ENCODE assay signal across 11 cellular contexts in the genomic region with DNA sequence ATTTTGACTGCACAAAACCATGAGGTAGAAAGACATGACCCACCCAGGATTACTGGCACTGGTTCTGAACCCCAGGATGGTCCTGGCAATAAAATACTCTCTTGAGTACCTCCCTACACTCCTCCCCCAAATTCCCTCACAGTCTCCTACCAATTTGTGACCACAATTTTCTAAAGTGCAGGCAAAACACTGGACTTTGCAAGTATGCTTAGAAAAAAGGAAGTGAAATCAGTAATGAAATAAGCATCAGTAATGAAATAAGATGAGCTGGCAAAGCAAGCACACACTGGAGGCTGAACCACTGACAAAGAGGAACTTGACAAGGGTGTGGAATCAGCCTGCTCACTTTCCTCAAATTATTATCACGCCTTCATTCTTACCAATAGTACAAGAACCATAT.
DNase-seq lines count a peak whose midpoint lies in the region; ATAC-seq, FAIRE-seq and TF ChIP-seq lines count a peak whose summit lies in the region.
"Had no signal": no experiment of that assay in that cellular context is flagged by ENCODE, and none has a peak within 500 bp of the region (broad histone marks: within the 10 kb centered on the region; RNA-seq: fewer than 3 reads in every experiment).

No MANE protein-coding gene starts in this region.

- H2AFZ ChIP-seq in MM.1S (ENCODE audit: low read length): no peak overlapping the region

- ATAC-seq in GM19023 (IDR thresholded peaks at IDR 0.05; ENCODE audit: unreplicated experiment) (peak; percentile 99), HG02759 (IDR thresholded peaks at IDR 0.05; ENCODE audit: unreplicated experiment) (peak; percentile 98), mucosa of descending colon (peak; percentile 44)

- H3K79me2 ChIP-seq in MM.1S (ENCODE audit: low read length): no peaks in the 10 kb centered on the region

- no peak for TF ChIP-seq POLR2A in H54 (IDR thresholded peaks at IDR 0.05; ENCODE audit: low read depth, low read length)

- H4K20me1 ChIP-seq in MM.1S (ENCODE audit: insufficient read depth, low read length): no peaks in the 10 kb centered on the region

- H3F3A ChIP-seq in MM.1S (ENCODE audit: insufficient read depth, low read length): no peaks in the 10 kb centered on the region

- no peaks in the 10 kb centered on the region for H3K9me2 ChIP-seq in MM.1S (replicated peaks; ENCODE audit: insufficient read depth, low read length)

- no peak for TF ChIP-seq CTCF in MM.1S (IDR thresholded peaks at IDR 0.05; ENCODE audit: low read length)
- TF ChIP-seq CTCF in mucosa of descending colon (IDR thresholded peaks at IDR 0.05): no peak

- H3K4me1 ChIP-seq in MM.1S (ENCODE audit: low read length) (peaks cover 13% of the 10 kb centered on the region; the same call in 1 of the 2 replicates), mucosa of descending colon (ENCODE audit: low read depth) (no peaks in the 10 kb centered on the region)

- H3K4me3 ChIP-seq in MM.1S (ENCODE audit: low read length) (no peak overlapping the region), mucosa of descending colon (no peak overlapping the region), H7 (ENCODE audit: insufficient read depth, low read depth, low read length) (no peak overlapping the region)

- no peak overlapping the region for H3K9ac ChIP-seq in MM.1S (ENCODE audit: low read length)

- H3K36me3 ChIP-seq in MM.1S (replicated peaks; ENCODE audit: insufficient read depth, low read length) (no peaks in the 10 kb centered on the region), mucosa of descending colon (ENCODE audit: low read depth) (no peaks in the 10 kb centered on the region), H7 (replicated peaks; ENCODE audit: control insufficient read depth, insufficient read depth, low read length) (no peaks in the 10 kb centered on the region)
- H3K36me3 ChIP-seq: WERI-Rb-1 had no signal

- DNase-seq in MM.1S (peak; percentile 47), mucosa of descending colon (peak in 1 of 3 donors; percentile 8), H54 (ENCODE audit: insufficient read length, low spot score) (no peak), NCI-H1694 (lab: John Stamatoyannopoulos, UW) (no peak), ecto neural progenitor cell (ENCODE audit: low spot score) (no peak), H7 (no peak)
- DNase-seq: NCI-H1417 treated with DMSO at 0.1 percent for 48 hours, WERI-Rb-1 had no signal

- H3K27me3 ChIP-seq in MM.1S (replicated peaks; ENCODE audit: insufficient read depth, low read length): no peaks in the 10 kb centered on the region
- no peaks in the 10 kb centered on the region for H3K27me3 ChIP-seq in H7 (ENCODE audit: control insufficient read depth, insufficient read depth, low read length)

- H3K27ac ChIP-seq in MM.1S (ENCODE audit: low read length): no peak overlapping the region
- H3K27ac ChIP-seq: WERI-Rb-1 had no signal

- H3K9me3 ChIP-seq in MM.1S (replicated peaks; ENCODE audit: insufficient read depth, low read length) (no peaks in the 10 kb centered on the region), mucosa of descending colon (no peaks in the 10 kb centered on the region)

- no peak for FAIRE-seq in H54 (lab: Jason Lieb, UNC)
- FAIRE-seq: islet of Langerhans had no signal

- H3K4me2 ChIP-seq in MM.1S (ENCODE audit: low read depth, low read length): no peak overlapping the region

- intact Hi-C loops in mucosa of descending colon (cut with DNase I, micrococcal nuclease): no loop called here

Comparison
In these comparisons a context has a peak if more than half of its experiments do, and no peak if none do; other contexts are left out.
1. ATAC-seq: peak in every context shown above with its lines; median percentile 99 in GM19023; 98 in HG02759; 44 in mucosa of descending colon.